24 cellular contexts compared by ENCODE assay signal in genomic region chr3:14861031-14861430, GRCh38. TPM values are rescaled to one million over a fixed set of nuclear protein-coding genes. Genes with fewer than 3 reads are reported as not detected.
DNase-seq lines count a peak whose midpoint lies in the region; ATAC-seq, FAIRE-seq and TF ChIP-seq lines count a peak whose summit lies in the region.
"Had no signal": no experiment of that assay in that cellular context is flagged by ENCODE, and none has a peak within 500 bp of the region (broad histone marks: within the 10 kb centered on the region; RNA-seq: fewer than 3 reads in every experiment).

No MANE protein-coding gene starts in this region.

- H3K4ac ChIP-seq in H9 (ENCODE audit: low read depth, low read length), result no peak overlapping the region

- H3K23ac ChIP-seq in H9 (ENCODE audit: insufficient read length, low read depth, low read length), result no peak overlapping the region

- no peaks in the 10 kb centered on the region for H3K27me3 ChIP-seq in H9 (ENCODE audit: insufficient read depth, low read length)
- no peaks in the 10 kb centered on the region for H3K27me3 ChIP-seq in endothelial cell of umbilical vein (ENCODE audit: control insufficient read depth in 2 of 2, insufficient read depth in 2 of 2, low read length in 2 of 2)
- peaks cover 0 to 3% (median 0%) of the 10 kb centered on the region in 3 donors for H3K27me3 ChIP-seq in psoas muscle (ENCODE audit: insufficient read depth in 3 of 3, low read length in 2 of 3)
- H3K27me3 ChIP-seq: BLaER1 treated with 17β-estradiol and CSF1 and Interleukin-3, amounts not matched to agents 10 nM and 100 nM; colonic mucosa had no signal

- no peak overlapping the region for H4K8ac ChIP-seq in H9 (replicated peaks; ENCODE audit: insufficient read length, low read depth, low read length)

- intact Hi-C loops in endothelial cell of umbilical vein (cut with micrococcal nuclease) (loop anchor here (2.0 to 5.0 kb wide), 2 partner anchors 22 to 49 kb away; no protein-coding TSS in a partner anchor), left colon (cut with DNase I, micrococcal nuclease) (no loop called here), psoas muscle (cut with DNase I) (no loop called here)

- H2BK5ac ChIP-seq in H9 (ENCODE audit: insufficient read length, low read length), result no peak overlapping the region

- no peak for DNase-seq in H9
- peak; percentile 57 for DNase-seq in endothelial cell of umbilical vein (ENCODE audit: low read depth, low spot score)
- no peak for DNase-seq in left colon
- no peak for DNase-seq in psoas muscle
- no peak for DNase-seq in GM19239 (ENCODE audit: insufficient read length, low spot score)
- no peak for DNase-seq in NCI-H187 (lab: John Stamatoyannopoulos, UW)
- DNase-seq in activated T-cell treated with anti-CD3 and anti-CD28 coated beads, Interleukin-2, amount 50 U/mL, for 72 hours, result no peak
- DNase-seq in DMS 273 (lab: John Stamatoyannopoulos, UW; ENCODE audit: unreplicated experiment), result no peak
- DNase-seq: activated CD4-positive, alpha-beta T cell treated with anti-CD3 and anti-CD28 coated beads, Interleukin-2, amount 10 ng/mL, durations not matched to agents 24 days and 14 days; activated naive CD8-positive, alpha-beta T cell treated with anti-CD3 and anti-CD28 coated beads, Interleukin-2, amount 10 ng/mL, durations not matched to agents 7 days and 5 days; colonic mucosa; endodermal cell; midbrain; NCI-H1694; NCI-H226; PC-3; retina; T-helper 2 cell had no signal

- no peak overlapping the region for H2AK5ac ChIP-seq in H9 (ENCODE audit: insufficient read length, low read length)

- peaks cover 2% of the 10 kb centered on the region for H3K27me3 Mint-ChIP-seq in H9 (ENCODE audit: low read depth)
- no peaks in the 10 kb centered on the region for H3K27me3 Mint-ChIP-seq in activated T-cell treated with anti-CD3 and anti-CD28 coated beads, Interleukin-2, amount 50 U/mL, for 72 hours (ENCODE audit: low read depth)

- no peak overlapping the region for H3K56ac ChIP-seq in H9 (ENCODE audit: insufficient read length, low read depth, low read length)

- H3K4me3 Mint-ChIP-seq in H9, result no peak overlapping the region
- H3K4me3 Mint-ChIP-seq in activated T-cell treated with anti-CD3 and anti-CD28 coated beads, Interleukin-2, amount 50 U/mL, for 72 hours, result no peak overlapping the region
- H3K4me3 Mint-ChIP-seq: activated CD4-positive, alpha-beta T cell treated with anti-CD3 and anti-CD28 coated beads, Interleukin-2, amount 10 ng/mL, durations not matched to agents 24 days and 14 days; activated naive CD8-positive, alpha-beta T cell treated with anti-CD3 and anti-CD28 coated beads, Interleukin-2, amount 10 ng/mL, durations not matched to agents 7 days and 5 days; brain; endodermal cell; IgD-negative memory B cell had no signal

- peaks cover 0 to 5% of the 10 kb centered on the region in 2 experiments; a peak in 1 of 5 replicates for H3K9me3 Mint-ChIP-seq in H9
- H3K9me3 Mint-ChIP-seq in activated T-cell treated with anti-CD3 and anti-CD28 coated beads, Interleukin-2, amount 50 U/mL, for 72 hours, result no peaks in the 10 kb centered on the region
- H3K9me3 Mint-ChIP-seq: activated CD4-positive, alpha-beta T cell treated with anti-CD3 and anti-CD28 coated beads, Interleukin-2, amount 10 ng/mL, durations not matched to agents 24 days and 14 days; activated naive CD8-positive, alpha-beta T cell treated with anti-CD3 and anti-CD28 coated beads, Interleukin-2, amount 10 ng/mL, durations not matched to agents 7 days and 5 days had no signal

- no CpG with 5 or more reads among the region's 7 CpGs for WGBS in H9 (ENCODE audit: extremely low coverage, insufficient read length, low lambda C conversion rate)
- WGBS in psoas muscle, 3 donors, result 19 to 22% (median 21%) methylated on average over 7 of the region's 7 CpGs

- CTCF ChIA-PET in endothelial cell of umbilical vein (lab: Charles Lee), result interaction anchor here (0.7 to 1.5 kb wide), 10 partner anchors 16 to 188 kb away, joined by 3 to 10 read pairs (median 3); no protein-coding TSS in a partner anchor

- H3K27ac ChIP-seq in H9 (ENCODE audit: insufficient read length, low read depth, low read length) (no peak overlapping the region), endothelial cell of umbilical vein (ENCODE audit: insufficient read depth, low read depth, low read length) (no peak overlapping the region), psoas muscle (peak overlapping the region; percentile 19)
- H3K27ac ChIP-seq: BLaER1 treated with 17β-estradiol and CSF1 and Interleukin-3, amounts not matched to agents 10 nM and 100 nM; colonic mucosa had no signal

- no peaks in the 10 kb centered on the region for H3K9me1 ChIP-seq in endothelial cell of umbilical vein (replicated peaks; ENCODE audit: control insufficient read depth, extremely low read depth, insufficient read depth, low read length)

- no peaks in the 10 kb centered on the region for H3K23me2 ChIP-seq in H9 (ENCODE audit: insufficient read length, low read depth, low read length, poor library complexity, severe bottlenecking)

- H3K9me3 ChIP-seq in H9 (ENCODE audit: control insufficient read depth, low read depth, low read length) (no peaks in the 10 kb centered on the region), endothelial cell of umbilical vein (replicated peaks; ENCODE audit: control insufficient read depth, insufficient read depth, low read length) (no peaks in the 10 kb centered on the region), psoas muscle (peaks cover 3% of the 10 kb centered on the region)
- H3K9me3 ChIP-seq: colonic mucosa had no signal

- H3K14ac ChIP-seq in H9 (ENCODE audit: insufficient read depth, low read length), result no peak overlapping the region

- peaks cover 30 to 43% of the 10 kb centered on the region in 2 experiments for H3K4me1 Mint-ChIP-seq in H9
- H3K4me1 Mint-ChIP-seq in activated T-cell treated with anti-CD3 and anti-CD28 coated beads, Interleukin-2, amount 50 U/mL, for 72 hours (ENCODE audit: low read depth), result no peaks in the 10 kb centered on the region
- H3K4me1 Mint-ChIP-seq: activated CD4-positive, alpha-beta T cell treated with anti-CD3 and anti-CD28 coated beads, Interleukin-2, amount 10 ng/mL, durations not matched to agents 24 days and 14 days; activated naive CD8-positive, alpha-beta T cell treated with anti-CD3 and anti-CD28 coated beads, Interleukin-2, amount 10 ng/mL, durations not matched to agents 7 days and 5 days; IgD-negative memory B cell had no signal

- H3K36me3 Mint-ChIP-seq in H9 (ENCODE audit: insufficient read depth in 1 of 3, low read depth in 3 of 3), result 0 out of 7 replicates have a peak, but pooled peaks cover 0 to 4% (median 0%) of the 10 kb centered on the region in 3 experiments
- H3K36me3 Mint-ChIP-seq in activated T-cell treated with anti-CD3 and anti-CD28 coated beads, Interleukin-2, amount 50 U/mL, for 72 hours (ENCODE audit: insufficient read depth in 2 of 2), result no peaks in the 10 kb centered on the region
- H3K36me3 Mint-ChIP-seq: activated naive CD8-positive, alpha-beta T cell treated with anti-CD3 and anti-CD28 coated beads, Interleukin-2, amount 10 ng/mL, durations not matched to agents 7 days and 5 days; brain; IgD-negative memory B cell had no signal

- no peak for TF ChIP-seq POLR2A in endothelial cell of umbilical vein (IDR thresholded peaks at IDR 0.05; ENCODE audit: low read depth, low read length)

- no peaks in the 10 kb centered on the region for H3K79me1 ChIP-seq in H9 (ENCODE audit: insufficient read depth, low read depth, low read length, poor library complexity, severe bottlenecking)

- no peak overlapping the region for H2BK120ac ChIP-seq in H9 (ENCODE audit: low read depth, low read length, poor library complexity, severe bottlenecking)

- H3K9ac ChIP-seq in H9 (ENCODE audit: extremely low read depth, insufficient read length, low read length) (no peak overlapping the region), endothelial cell of umbilical vein (replicated peaks; ENCODE audit: extremely low read depth, insufficient read depth, low read length) (no peak overlapping the region)
- H3K9ac ChIP-seq: BLaER1 treated with 17β-estradiol and CSF1 and Interleukin-3, amounts not matched to agents 10 nM and 100 nM had no signal

- ATAC-seq in left colon (peak; percentile 34), psoas muscle (peak in 2 of 4 donors; percentile 31 to 46)
- no peak for ATAC-seq in activated T-cell treated with anti-CD3 and anti-CD28 coated beads, Interleukin-2, amount 50 U/mL, for 72 hours (replicated peaks in 1 of 2)
- ATAC-seq: PC-3 had no signal

- POLR2A ChIA-PET in endothelial cell of umbilical vein (lab: Charles Lee), result interaction anchor here (0.5 kb wide), 1 partner anchor 34 kb away, joined by 4 read pairs; no protein-coding TSS in a partner anchor

- H2BK20ac ChIP-seq in H9 (ENCODE audit: low read depth, low read length, poor library complexity, severe bottlenecking), result no peak overlapping the region

- H3K4me2 ChIP-seq in H9 (ENCODE audit: insufficient read depth, insufficient read length, low read length), result no peak overlapping the region
- H3K4me2 ChIP-seq in endothelial cell of umbilical vein (ENCODE audit: insufficient read depth, low read length), result no peak overlapping the region

- H4K20me1 ChIP-seq in H9 (ENCODE audit: control insufficient read depth, insufficient read depth, insufficient read length), result no peaks in the 10 kb centered on the region
- H4K20me1 ChIP-seq in endothelial cell of umbilical vein (replicated peaks; ENCODE audit: control insufficient read depth, extremely low read depth, insufficient read depth, low read length), result peaks cover 3% of the 10 kb centered on the region
- H4K20me1 ChIP-seq: BLaER1 treated with 17β-estradiol and CSF1 and Interleukin-3, amounts not matched to agents 10 nM and 100 nM had no signal

- peak overlapping the region in 2 of 3 experiments; percentile 7 to 15; a peak in 1 of 7 replicates for H3K27ac Mint-ChIP-seq in H9
- H3K27ac Mint-ChIP-seq in activated T-cell treated with anti-CD3 and anti-CD28 coated beads, Interleukin-2, amount 50 U/mL, for 72 hours, result no peak overlapping the region
- H3K27ac Mint-ChIP-seq: activated CD4-positive, alpha-beta T cell treated with anti-CD3 and anti-CD28 coated beads, Interleukin-2, amount 10 ng/mL, durations not matched to agents 24 days and 14 days; activated naive CD8-positive, alpha-beta T cell treated with anti-CD3 and anti-CD28 coated beads, Interleukin-2, amount 10 ng/mL, durations not matched to agents 7 days and 5 days; endodermal cell; IgD-negative memory B cell had no signal

- H4K5ac ChIP-seq in H9 (ENCODE audit: insufficient read length, low read depth, low read length), result no peak overlapping the region

- no peak overlapping the region for H3T11ph ChIP-seq in H9 (ENCODE audit: low read length)

- TF ChIP-seq CTCF in H9 (conservative IDR thresholded peaks at IDR 0.05), result no peak
- no peak for TF ChIP-seq CTCF in endothelial cell of umbilical vein (IDR thresholded peaks at IDR 0.05; ENCODE audit: extremely low read depth in 1 of 2, insufficient read depth in 1 of 2, low read depth in 1 of 2, low read length in 2 of 2)
- TF ChIP-seq CTCF in psoas muscle (IDR thresholded peaks at IDR 0.05), result no peak

- H3K4me1 ChIP-seq in H9 (ENCODE audit: insufficient read depth, low read length) (peaks cover 10% of the 10 kb centered on the region; the same call in 1 of the 2 replicates), endothelial cell of umbilical vein (ENCODE audit: control insufficient read depth, extremely low read depth, insufficient read depth, low read length) (peaks cover 24% of the 10 kb centered on the region), psoas muscle (peaks cover 10% of the 10 kb centered on the region)
- H3K4me1 ChIP-seq: colonic mucosa had no signal

- BruUV-seq in endothelial cell of umbilical vein (replicated peaks; lab: Mats Ljungman, UMichigan), result no TSS peak

- peaks cover 10 to 17% of the 10 kb centered on the region in 2 experiments for H3K36me3 ChIP-seq in endothelial cell of umbilical vein (ENCODE audit: control insufficient read depth in 2 of 2, extremely low read depth in 1 of 2, insufficient read depth in 2 of 2, low read length in 2 of 2)
- H3K36me3 ChIP-seq in psoas muscle (ENCODE audit: insufficient read depth in 1 of 2, low read depth in 1 of 2), result no peaks in the 10 kb centered on the region
- H3K36me3 ChIP-seq: BLaER1 treated with 17β-estradiol and CSF1 and Interleukin-3, amounts not matched to agents 10 nM and 100 nM; colonic mucosa had no signal

- H3K18ac ChIP-seq in H9 (ENCODE audit: insufficient read length, low read depth, low read length), result no peak overlapping the region

- H4K91ac ChIP-seq in H9 (ENCODE audit: insufficient read length, low read depth, low read length), result no peak overlapping the region

- H2AFZ ChIP-seq in H9 (ENCODE audit: low read length) (no peak overlapping the region), endothelial cell of umbilical vein (ENCODE audit: low read depth, low read length) (no peak overlapping the region)

- peak; percentile 79 for FAIRE-seq in endothelial cell of umbilical vein (lab: Jason Lieb, UNC)
- no peak for FAIRE-seq in GM19239 (lab: Jason Lieb, UNC)
- FAIRE-seq: D721Med had no signal

- H2BK12ac ChIP-seq in H9 (ENCODE audit: insufficient read length, low read depth, low read length), result no peak overlapping the region

- H2BK15ac ChIP-seq in H9 (ENCODE audit: low read depth, low read length), result no peak overlapping the region

- H3K4me3 ChIP-seq in endothelial cell of umbilical vein (replicated peaks in 1 of 3; ENCODE audit: insufficient read depth in 1 of 3, low read depth in 1 of 3, low read length in 3 of 3) (no peak overlapping the region), psoas muscle (no peak overlapping the region)
- H3K4me3 ChIP-seq: BLaER1 treated with 17β-estradiol and CSF1 and Interleukin-3, amounts not matched to agents 10 nM and 100 nM; colonic mucosa had no signal

- dilution Hi-C loops in endothelial cell of umbilical vein (cut with MboI; ENCODE audit: extremely low pct_ligation_motif_present, low sequenced_read_pairs), result no loop called here

- H3K79me2 ChIP-seq in H9 (ENCODE audit: insufficient read depth, low read length), result no peaks in the 10 kb centered on the region
- H3K79me2 ChIP-seq in endothelial cell of umbilical vein (ENCODE audit: control insufficient read depth, insufficient read depth, low read length), result peaks cover 58% of the 10 kb centered on the region

RNA-seq across cellular contexts. Expression of gene FGD5, which starts 42.3 kb away (rescaled TPM):
- 7.8 and 8.6 TPM in 2 replicates for total RNA-seq in H9 (2021)
- total RNA-seq in endothelial cell of umbilical vein, result 134 and 141 TPM in 2 replicates
- 45.4 and 49.6 TPM in 2 replicates for polyA plus RNA-seq in endothelial cell of umbilical vein
- polyA plus RNA-seq in endothelial cell of umbilical vein (2011; cell fraction: cytosol; rRNA removed), result 64.1 and 67.3 TPM in 2 replicates
- polyA plus RNA-seq in endothelial cell of umbilical vein (2011; cell fraction: nucleus; rRNA removed), result 75.7 and 82.0 TPM in 2 replicates
- polyA plus RNA-seq in endothelial cell of umbilical vein (2012), result 84.4 and 85.0 TPM in 2 replicates
- polyA minus RNA-seq in endothelial cell of umbilical vein, result 101 and 111 TPM in 2 replicates
- polyA minus RNA-seq in endothelial cell of umbilical vein (2011; cell fraction: cytosol; rRNA and poly(A)+ RNA removed), result not detected
- polyA minus RNA-seq in endothelial cell of umbilical vein (2011; cell fraction: nucleus; rRNA and poly(A)+ RNA removed), result 93.1 and 98.3 TPM in 2 replicates
- total RNA-seq in left colon, result 1 to 10 TPM; 5.8 to 9.8 TPM
- total RNA-seq in psoas muscle, result 10 to 100 TPM in 2 of 4 donors, 1 to 10 TPM in 2; 6.4 to 14.6 (median 9.2) TPM
- polyA plus RNA-seq in psoas muscle, result 1 to 10 TPM; 3.6 to 5.7 (median 3.8) TPM
- not detected for total RNA-seq in activated T-cell treated with anti-CD3 and anti-CD28 coated beads, Interleukin-2, amount 50 U/mL, for 72 hours
- total RNA-seq: A673, PC-3 had no signal
- polyA plus RNA-seq: IgD-negative memory B cell, neural cell had no signal
